ENCODE assay signal across 8 cellular contexts in genomic region chr20:38472513-38473352, GRCh38. TPM values are rescaled to one million over a fixed set of nuclear protein-coding genes. Genes with fewer than 3 reads are reported as not detected.
DNase-seq lines count a peak whose midpoint lies in the region; ATAC-seq, FAIRE-seq and TF ChIP-seq lines count a peak whose summit lies in the region.

TSS of gene RALGAPB (plus strand) at chr20:38472843. CDS start at chr20:38488433, 15,590 bp downstream.

- no peaks in the 10 kb centered on the region for H3K9me3 Mint-ChIP-seq in T-helper 2 cell treated with Interferon-gamma antibody and Interleukin-4, amounts not matched to agents 5 μg/mL and 100 μg/mL, for 36 hours
- peaks cover 2% of the 10 kb centered on the region for H3K9me3 Mint-ChIP-seq in astrocyte (ENCODE audit: unreplicated experiment)

- peaks cover 51% of the 10 kb centered on the region for H3K79me2 ChIP-seq in astrocyte (ENCODE audit: insufficient read depth, low read length)

- H3K4me1 Mint-ChIP-seq in T-helper 2 cell treated with Interferon-gamma antibody and Interleukin-4, amounts not matched to agents 5 μg/mL and 100 μg/mL, for 36 hours (ENCODE audit: low read depth): peaks cover 30% of the 10 kb centered on the region
- H3K4me1 Mint-ChIP-seq in astrocyte (ENCODE audit: low read depth, unreplicated experiment): peaks cover 11% of the 10 kb centered on the region

- TF ChIP-seq POLR2A in uterus (IDR thresholded peaks at IDR 0.05): peak; percentile 62 to 63

- H3K4me3 Mint-ChIP-seq in T-helper 2 cell treated with Interferon-gamma antibody and Interleukin-4, amounts not matched to agents 5 μg/mL and 100 μg/mL, for 36 hours: peak within 1 kb of the TSS; percentile 87
- peak within 1 kb of the TSS; percentile 93 for H3K4me3 Mint-ChIP-seq in astrocyte (ENCODE audit: unreplicated experiment)

- H3K9me3 ChIP-seq in astrocyte (ENCODE audit: insufficient read depth, low read depth, low read length): no peaks in the 10 kb centered on the region
- H3K9me3 ChIP-seq in right cardiac atrium (ENCODE audit: control insufficient read depth, low read length): no peaks in the 10 kb centered on the region
- H3K9me3 ChIP-seq in uterus: no peaks in the 10 kb centered on the region

- H3K4me1 ChIP-seq in astrocyte (ENCODE audit: insufficient read depth, low read length): peaks cover 7% of the 10 kb centered on the region
- H3K4me1 ChIP-seq in right cardiac atrium (ENCODE audit: control insufficient read depth, insufficient read depth, low read length): peaks cover 8% of the 10 kb centered on the region
- peaks cover 0 to 17% of the 10 kb centered on the region in 2 donors for H3K4me1 ChIP-seq in uterus

- H3K36me3 Mint-ChIP-seq in T-helper 2 cell treated with Interferon-gamma antibody and Interleukin-4, amounts not matched to agents 5 μg/mL and 100 μg/mL, for 36 hours (ENCODE audit: low read depth): no peaks in the 10 kb centered on the region
- H3K36me3 Mint-ChIP-seq in astrocyte (ENCODE audit: low read depth, unreplicated experiment): no peaks in the 10 kb centered on the region

- DNase-seq in NCI-H1930 (lab: John Stamatoyannopoulos, UW): peak; percentile 100
- DNase-seq in T-helper 2 cell treated with Interferon-gamma antibody and Interleukin-4, amounts not matched to agents 5 μg/mL and 100 μg/mL, for 36 hours (ENCODE audit: low spot score): peak; percentile 99
- peak; percentile 89 for DNase-seq in astrocyte (ENCODE audit: low read depth)
- DNase-seq in right cardiac atrium: peak; percentile 99 to 100 (median 100)
- peak; percentile 88 for DNase-seq in pulmonary artery endothelial cell (ENCODE audit: low read depth, low spot score)
- DNase-seq in uterus: peak; percentile 99

- peak within 1 kb of the TSS; percentile 98 for H2AFZ ChIP-seq in astrocyte (ENCODE audit: low read depth, low read length)

- WGBS in right cardiac atrium: under 1% methylated on average over 80 of the region's 80 CpGs

- H3K36me3 ChIP-seq in astrocyte (ENCODE audit: insufficient read depth, low read length) (peaks cover 5% of the 10 kb centered on the region), uterus (no peaks in the 10 kb centered on the region)

- H3K27ac ChIP-seq in astrocyte (ENCODE audit: low read depth, low read length) (peak within 1 kb of the TSS; percentile 83), right cardiac atrium (ENCODE audit: low read length) (peak within 1 kb of the TSS; percentile 58), uterus (peak within 1 kb of the TSS; percentile 84 to 85)

- H3K4me3 ChIP-seq in astrocyte (ENCODE audit: insufficient read depth, low read depth, low read length): peak within 1 kb of the TSS; percentile 81
- H3K4me3 ChIP-seq in right cardiac atrium (ENCODE audit: low read length): peak within 1 kb of the TSS; percentile 91
- peak within 1 kb of the TSS; percentile 90 to 96 for H3K4me3 ChIP-seq in uterus

- H3K27ac Mint-ChIP-seq in T-helper 2 cell treated with Interferon-gamma antibody and Interleukin-4, amounts not matched to agents 5 μg/mL and 100 μg/mL, for 36 hours: peak within 1 kb of the TSS; percentile 87
- H3K27ac Mint-ChIP-seq in astrocyte (ENCODE audit: unreplicated experiment): peak within 1 kb of the TSS; percentile 86

- intact Hi-C loops in right cardiac atrium (cut with DNase I): no loop called here
- intact Hi-C loops in uterus (cut with DNase I; ENCODE audit: low total_unique reads): no loop called here

- peak within 1 kb of the TSS; percentile 93 for H3K4me2 ChIP-seq in astrocyte (ENCODE audit: low read length)

- H3K27me3 ChIP-seq in astrocyte (ENCODE audit: insufficient read depth, low read length) (peaks cover 8% of the 10 kb centered on the region), right cardiac atrium (ENCODE audit: control insufficient read depth, insufficient read depth) (no peaks in the 10 kb centered on the region), uterus (no peaks in the 10 kb centered on the region)

- peak; percentile 62 for FAIRE-seq in astrocyte (lab: Jason Lieb, UNC)

- TF ChIP-seq CTCF in astrocyte (IDR thresholded peaks at IDR 0.05; ENCODE audit: insufficient read depth, low read depth, low read length): peak; percentile 23
- peak; percentile 27 to 52 (median 40) for TF ChIP-seq CTCF in uterus (IDR thresholded peaks at IDR 0.05)

- peak within 1 kb of the TSS; percentile 90 for H3K9ac ChIP-seq in astrocyte (ENCODE audit: low read length)

- peaks cover 7% of the 10 kb centered on the region for H3K27me3 Mint-ChIP-seq in T-helper 2 cell treated with Interferon-gamma antibody and Interleukin-4, amounts not matched to agents 5 μg/mL and 100 μg/mL, for 36 hours (ENCODE audit: low read depth)
- peaks cover 8% of the 10 kb centered on the region for H3K27me3 Mint-ChIP-seq in astrocyte (ENCODE audit: low read depth, unreplicated experiment)

- H4K20me1 ChIP-seq in astrocyte (ENCODE audit: insufficient read depth, low read length): peaks cover 44% of the 10 kb centered on the region

- ATAC-seq in GM18502 (IDR thresholded peaks at IDR 0.05; ENCODE audit: poor library complexity, unreplicated experiment) (peak; percentile 88), HG02973 (IDR thresholded peaks at IDR 0.05; ENCODE audit: unreplicated experiment) (peak; percentile 88), right cardiac atrium (peak; percentile 96 to 98)

RNA-seq across cellular contexts. Expression of gene RALGAPB, which starts in this region (rescaled TPM):
- total RNA-seq in astrocyte (39.0 and 40.2 TPM in 2 replicates), right cardiac atrium (10 to 100 TPM; 21.2 to 26.9 (median 23.5) TPM), pulmonary artery endothelial cell (24.4 and 27.1 TPM in 2 replicates), uterus (10 to 100 TPM; 27.4 to 57.0 (median 39.9) TPM)
- 8.3 TPM for polyA plus RNA-seq in right cardiac atrium

Comparison
In these comparisons a context has a peak if more than half of its experiments do, and no peak if none do; other contexts are left out.
1. Peak in every context shown above with its lines: DNase-seq, ATAC-seq, H3K4me3 ChIP-seq and H3K27ac ChIP-seq.